9 cellular contexts compared by ENCODE assay signal in the genomic region with DNA sequence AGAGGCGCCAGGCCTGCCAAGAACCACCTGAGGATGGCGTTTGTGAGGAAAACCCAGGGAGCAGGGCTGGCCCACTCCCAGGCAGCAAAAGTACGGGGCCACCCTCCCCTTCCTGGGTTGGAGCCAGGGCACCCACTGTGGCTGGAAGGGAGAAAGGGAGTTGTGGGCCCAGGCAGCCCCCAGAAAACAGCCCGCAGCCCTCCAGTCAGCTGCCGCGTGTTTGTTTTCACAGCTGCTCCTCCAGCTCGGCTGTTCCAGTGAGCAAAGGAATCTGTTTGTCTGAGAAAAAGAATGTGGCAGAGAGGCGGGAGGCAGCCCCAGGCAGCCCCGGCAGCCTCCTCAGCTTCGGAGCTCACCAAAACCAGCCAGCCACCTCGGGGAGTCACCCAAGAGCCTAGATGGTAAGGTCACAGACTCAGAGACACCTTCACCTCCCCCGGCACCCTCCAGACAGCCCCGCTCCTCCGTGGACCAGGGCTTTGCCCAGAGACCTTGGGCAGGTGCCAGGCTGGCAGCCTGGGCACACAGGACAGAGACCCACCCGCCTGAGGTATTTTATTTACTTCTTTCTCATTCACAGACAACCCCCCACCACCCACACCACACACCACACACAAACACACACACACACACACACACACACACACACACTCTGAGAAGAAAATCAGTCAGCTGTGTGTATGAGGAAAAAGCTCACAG.
DNase-seq lines count a peak whose midpoint lies in the region; ATAC-seq and TF ChIP-seq lines count a peak whose summit lies in the region.
"Had no signal": no experiment of that assay in that cellular context is flagged by ENCODE, and none has a peak within 500 bp of the region (broad histone marks: within the 10 kb centered on the region; RNA-seq: fewer than 3 reads in every experiment).

No MANE protein-coding gene starts in this region.

- no peak overlapping the region for H3K9ac ChIP-seq in neural progenitor cell

- peaks cover 16% of the 10 kb centered on the region for H3K9me3 Mint-ChIP-seq in neural progenitor cell
- no peaks in the 10 kb centered on the region for H3K9me3 Mint-ChIP-seq in activated T-cell treated with anti-CD3 and anti-CD28 coated beads, Interleukin-2, amount 50 U/mL, for 4 hours
- H3K9me3 Mint-ChIP-seq: stimulated activated naive CD8-positive, alpha-beta T cell treated with anti-CD3 and anti-CD28 coated beads, Interleukin-15, amount 100 ng/mL, for 72 hours had no signal

- H3K4me1 Mint-ChIP-seq in neural progenitor cell, result peaks cover 36% of the 10 kb centered on the region
- peaks cover 11% of the 10 kb centered on the region for H3K4me1 Mint-ChIP-seq in activated T-cell treated with anti-CD3 and anti-CD28 coated beads, Interleukin-2, amount 50 U/mL, for 4 hours (ENCODE audit: low read depth)

- peaks cover 0 to 39% (median 9%) of the 10 kb centered on the region in 3 donors for H3K4me1 ChIP-seq in esophagus squamous epithelium
- peaks cover 27% of the 10 kb centered on the region for H3K4me1 ChIP-seq in neural progenitor cell

- H3K4me2 ChIP-seq in neural progenitor cell, result no peak overlapping the region

- 29 to 55% methylated on average over 3 to 6 of the region's 15 CpGs for WGBS in esophagus squamous epithelium, 2 donors

- DNase-seq in Ammon's horn (ENCODE audit: low spot score) (peak; percentile 29), NCI-H226 (peak; percentile 21), esophagus squamous epithelium (lab: John Stamatoyannopoulos, UW) (no peak), neural progenitor cell (ENCODE audit: low spot score) (peak; percentile 53), HuH-7 (ENCODE audit: low spot score) (no peak), DMS153 treated with DMSO at 0.1 percent for 48 hours (lab: John Stamatoyannopoulos, UW; ENCODE audit: unreplicated experiment) (no peak)
- DNase-seq in activated T-cell treated with anti-CD3 and anti-CD28 coated beads, Interleukin-2, amount 50 U/mL, for 4 hours, result no peak
- DNase-seq: stimulated activated naive CD8-positive, alpha-beta T cell treated with anti-CD3 and anti-CD28 coated beads, Interleukin-15, amount 100 ng/mL, for 72 hours had no signal

- H2AFZ ChIP-seq in neural progenitor cell (replicated peaks), result no peak overlapping the region

- H3F3A ChIP-seq in neural progenitor cell (ENCODE audit: low read depth), result peaks cover 11% of the 10 kb centered on the region

- no peaks in the 10 kb centered on the region for H3K79me2 ChIP-seq in neural progenitor cell (ENCODE audit: low read depth)

- H3K27me3 ChIP-seq in esophagus squamous epithelium, result no peaks in the 10 kb centered on the region
- H3K27me3 ChIP-seq in neural progenitor cell, result no peaks in the 10 kb centered on the region

- peaks cover 12% of the 10 kb centered on the region for H3K27me3 Mint-ChIP-seq in neural progenitor cell (ENCODE audit: insufficient read depth, low read depth)
- no peaks in the 10 kb centered on the region for H3K27me3 Mint-ChIP-seq in activated T-cell treated with anti-CD3 and anti-CD28 coated beads, Interleukin-2, amount 50 U/mL, for 4 hours (ENCODE audit: low read depth)
- H3K27me3 Mint-ChIP-seq: stimulated activated naive CD8-positive, alpha-beta T cell treated with anti-CD3 and anti-CD28 coated beads, Interleukin-15, amount 100 ng/mL, for 72 hours had no signal

- H3K4me3 Mint-ChIP-seq in neural progenitor cell, result no peak overlapping the region
- H3K4me3 Mint-ChIP-seq in activated T-cell treated with anti-CD3 and anti-CD28 coated beads, Interleukin-2, amount 50 U/mL, for 4 hours, result no peak overlapping the region

- intact Hi-C loops in esophagus squamous epithelium (cut with DNase I), result no loop called here

- peak overlapping the region in 3 of 4 donors; percentile 48 to 68 (median 61) for H3K27ac ChIP-seq in esophagus squamous epithelium
- no peak overlapping the region for H3K27ac ChIP-seq in neural progenitor cell

- no peaks in the 10 kb centered on the region for H4K20me1 ChIP-seq in neural progenitor cell (ENCODE audit: low read depth)

- ATAC-seq in activated T-cell treated with anti-CD3 and anti-CD28 coated beads, Interleukin-2, amount 50 U/mL, for 4 hours, result no peak
- ATAC-seq in GM19467 (IDR thresholded peaks at IDR 0.05; ENCODE audit: unreplicated experiment), result no peak
- ATAC-seq: stimulated activated naive CD8-positive, alpha-beta T cell treated with anti-CD3 and anti-CD28 coated beads, Interleukin-15, amount 100 ng/mL, for 72 hours had no signal

- no peak for TF ChIP-seq POLR2A in esophagus squamous epithelium (IDR thresholded peaks at IDR 0.05)

- no peak overlapping the region for H3K27ac Mint-ChIP-seq in neural progenitor cell
- H3K27ac Mint-ChIP-seq: stimulated activated naive CD8-positive, alpha-beta T cell treated with anti-CD3 and anti-CD28 coated beads, Interleukin-15, amount 100 ng/mL, for 72 hours had no signal

- TF ChIP-seq CTCF in esophagus squamous epithelium (IDR thresholded peaks at IDR 0.05), result no peak
- TF ChIP-seq CTCF in neural progenitor cell (IDR thresholded peaks at IDR 0.05), result no peak

- no peak overlapping the region for H3K4me3 ChIP-seq in esophagus squamous epithelium
- H3K4me3 ChIP-seq in neural progenitor cell, result no peak overlapping the region

- H3K36me3 ChIP-seq in esophagus squamous epithelium, result no peaks in the 10 kb centered on the region
- no peaks in the 10 kb centered on the region for H3K36me3 ChIP-seq in neural progenitor cell

- H3K9me3 ChIP-seq in esophagus squamous epithelium, result no peaks in the 10 kb centered on the region
- no peaks in the 10 kb centered on the region for H3K9me3 ChIP-seq in neural progenitor cell (ENCODE audit: low read depth)

- no peaks in the 10 kb centered on the region for H3K36me3 Mint-ChIP-seq in neural progenitor cell
- H3K36me3 Mint-ChIP-seq in activated T-cell treated with anti-CD3 and anti-CD28 coated beads, Interleukin-2, amount 50 U/mL, for 4 hours (ENCODE audit: insufficient read depth), result no peaks in the 10 kb centered on the region

Comparison
In these comparisons a context has a peak if more than half of its experiments do, and no peak if none do; other contexts are left out.
1. DNase-seq: peak in Ammon's horn (single experiment), NCI-H226 (single experiment) and neural progenitor cell (single experiment); none in esophagus squamous epithelium (single experiment), activated T-cell treated with anti-CD3 and anti-CD28 coated beads, Interleukin-2, amount 50 U/mL, for 4 hours (single experiment), HuH-7 (single experiment) and DMS153 treated with DMSO at 0.1 percent for 48 hours (single experiment).